8 cellular contexts compared by ENCODE assay signal in the genomic region with DNA sequence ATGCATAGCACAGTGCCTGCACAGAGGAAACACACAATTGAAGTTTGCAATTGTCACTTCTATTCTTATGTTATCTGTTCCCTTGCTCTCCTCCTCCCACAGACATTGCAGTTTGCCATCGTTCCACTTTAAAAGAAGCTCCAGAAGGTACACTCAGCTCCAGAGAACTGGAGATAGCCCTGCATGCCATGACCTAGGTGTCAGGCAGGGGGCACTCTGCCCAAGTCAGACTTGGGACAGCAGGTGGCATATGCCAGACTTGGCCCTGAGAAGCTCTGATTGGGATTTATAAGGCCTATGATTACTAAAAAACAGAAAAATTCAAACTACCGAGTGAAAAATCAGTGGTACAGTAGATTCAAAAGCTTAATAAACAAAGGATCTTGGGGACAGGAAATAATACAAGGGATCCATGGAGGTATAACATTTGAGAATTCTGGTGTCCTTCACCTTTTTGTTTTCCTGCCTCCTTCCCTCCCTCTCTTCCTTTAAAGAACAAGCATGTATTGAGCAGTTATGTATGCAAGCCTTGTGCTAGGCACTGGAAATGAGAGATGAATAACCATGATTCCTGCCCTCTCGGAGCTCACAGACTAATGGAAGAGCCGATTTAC. TPM values are rescaled to one million over a fixed set of nuclear protein-coding genes. Genes with fewer than 3 reads are reported as not detected.
DNase-seq lines count a peak whose midpoint lies in the region; ATAC-seq and TF ChIP-seq lines count a peak whose summit lies in the region.

No MANE protein-coding gene starts in this region.

- peaks cover 12% of the 10 kb centered on the region for H3K27me3 Mint-ChIP-seq in stimulated activated memory B cell treated with anti-CD40 and anti-IgM and Interleukin-4, amounts not matched to agents 10 μg/mL and 1 μg/mL and 100 μg/mL, for 72 hours

- intact Hi-C loops in lower leg skin (cut with DNase I; ENCODE audit: low total_unique reads): no loop called here

- ATAC-seq in HG02885 (IDR thresholded peaks at IDR 0.05; ENCODE audit: poor library complexity, unreplicated experiment) (peak; percentile 84), foreskin keratinocyte (peak; percentile 82)
- peak; percentile 71 for ATAC-seq in stimulated activated memory B cell treated with anti-CD40 and anti-IgM and Interleukin-4, amounts not matched to agents 10 μg/mL and 1 μg/mL and 100 μg/mL, for 72 hours

- no peak overlapping the region for H3K27ac ChIP-seq in 22Rv1
- no peak overlapping the region for H3K27ac ChIP-seq in foreskin keratinocyte

- H3K9me3 Mint-ChIP-seq in stimulated activated memory B cell treated with anti-CD40 and anti-IgM and Interleukin-4, amounts not matched to agents 10 μg/mL and 1 μg/mL and 100 μg/mL, for 72 hours: peaks cover 4% of the 10 kb centered on the region

- DNase-seq in GM12864 (ENCODE audit: low read depth): no peak
- peak; percentile 61 for DNase-seq in RPMI8226
- DNase-seq in foreskin keratinocyte: no peak
- no peak for DNase-seq in stimulated activated naive CD4-positive, alpha-beta T cell (lab: John Stamatoyannopoulos, UW)
- DNase-seq in lower leg skin (ENCODE audit: low spot score in 2 of 2): no peak

- no peaks in the 10 kb centered on the region for H3K27me3 ChIP-seq in foreskin keratinocyte

- TF ChIP-seq CTCF in 22Rv1 (IDR thresholded peaks at IDR 0.05) (peak; percentile 77), GM12864 (IDR thresholded peaks at IDR 0.05; ENCODE audit: low read depth, low read length, missing control alignments) (peak; percentile 77), foreskin keratinocyte (conservative IDR thresholded peaks at IDR 0.05) (peak; percentile 85), lower leg skin (IDR thresholded peaks at IDR 0.05) (no peak)

- H3K36me3 Mint-ChIP-seq in stimulated activated memory B cell treated with anti-CD40 and anti-IgM and Interleukin-4, amounts not matched to agents 10 μg/mL and 1 μg/mL and 100 μg/mL, for 72 hours: no peaks in the 10 kb centered on the region

- WGBS in lower leg skin, 2 donors: 73 to 77% methylated on average over 4 of the region's 4 CpGs

- peaks cover 13% of the 10 kb centered on the region for H3K4me1 Mint-ChIP-seq in stimulated activated memory B cell treated with anti-CD40 and anti-IgM and Interleukin-4, amounts not matched to agents 10 μg/mL and 1 μg/mL and 100 μg/mL, for 72 hours

- H3K4me3 ChIP-seq in GM12864 (ENCODE audit: low read depth, low read length) (no peak overlapping the region), lower leg skin (ENCODE audit: low read depth, poor library complexity, severe bottlenecking) (no peak overlapping the region)

- TF ChIP-seq POLR2A in lower leg skin (IDR thresholded peaks at IDR 0.05): no peak

- H3K4me3 Mint-ChIP-seq in stimulated activated memory B cell treated with anti-CD40 and anti-IgM and Interleukin-4, amounts not matched to agents 10 μg/mL and 1 μg/mL and 100 μg/mL, for 72 hours: no peak overlapping the region

- H3K27ac Mint-ChIP-seq in stimulated activated memory B cell treated with anti-CD40 and anti-IgM and Interleukin-4, amounts not matched to agents 10 μg/mL and 1 μg/mL and 100 μg/mL, for 72 hours: no peak overlapping the region

- peaks cover 13% of the 10 kb centered on the region for H3K4me1 ChIP-seq in foreskin keratinocyte

RNA-seq across cellular contexts. Expression of a gene that starts 40.0 kb away (rescaled TPM):
- total RNA-seq in foreskin keratinocyte: 16.8 and 25.1 TPM in 2 replicates
- 1.3 and 1.7 TPM in 2 replicates for polyA plus RNA-seq in foreskin keratinocyte
- 10 to 100 TPM; 34.4 to 41.1 (median 36.6) TPM for total RNA-seq in lower leg skin

Comparison
In these comparisons a context has a peak if more than half of its experiments do, and no peak if none do; other contexts are left out.
1. CTCF ChIP-seq: peak in 22Rv1 (single experiment), GM12864 (single experiment) and foreskin keratinocyte (single experiment); none in lower leg skin (0 of 3).
2. Peak in every context shown above with its lines, with median percentiles within 50 percentile points of each other: ATAC-seq.